In genomic region chr7:115136796-115137443, GRCh38 we compare ENCODE assay signal across 24 cellular contexts.
"Had no signal": no experiment of that assay in that cellular context is flagged by ENCODE, and none has a peak within 500 bp of the region (broad histone marks: within the 10 kb centered on the region; RNA-seq: fewer than 3 reads in every experiment).

No MANE protein-coding gene starts in this region.

- H3K27ac Mint-ChIP-seq: activated CD4-positive, alpha-beta memory T cell treated with anti-CD3 and anti-CD28 coated beads for 36 hours; activated naive CD4-positive, alpha-beta T cell treated with anti-CD3 and anti-CD28 coated beads, Interleukin-2, amount 50 U/mL, for 24 hours; activated T-cell treated with anti-CD3 and anti-CD28 coated beads, Interleukin-2, amount 50 U/mL, for 72 hours; dendritic cell treated with granulocyte-macrophage colony-stimulating factor and Interleukin-4, amounts not matched to agents 40 ng/mL and 50 ng/mL, for 4 days; natural killer cell treated with Interleukin-12 subunit alpha and Interleukin-12 subunit beta and Interleukin-15 and Interleukin-18, amount 100 ng/mL, for 72 hours; stimulated activated naive CD8-positive, alpha-beta T cell treated with anti-CD3 and anti-CD28 coated beads, Interleukin-15, Interleukin-2, amounts not matched to agents 100 ng/mL and 50 ng/mL, for 24 hours had no signal

- H3K36me3 Mint-ChIP-seq: activated CD4-positive, alpha-beta memory T cell treated with anti-CD3 and anti-CD28 coated beads for 36 hours had no signal

- H3K27me3 Mint-ChIP-seq: activated CD4-positive, alpha-beta memory T cell treated with anti-CD3 and anti-CD28 coated beads for 36 hours; activated naive CD4-positive, alpha-beta T cell treated with anti-CD3 and anti-CD28 coated beads, Interleukin-2, amount 50 U/mL, for 24 hours; dendritic cell treated with granulocyte-macrophage colony-stimulating factor and Interleukin-4, amounts not matched to agents 40 ng/mL and 50 ng/mL, for 4 days; natural killer cell treated with Interleukin-12 subunit alpha and Interleukin-12 subunit beta and Interleukin-15 and Interleukin-18, amount 100 ng/mL, for 72 hours; stimulated activated naive CD8-positive, alpha-beta T cell treated with anti-CD3 and anti-CD28 coated beads, Interleukin-15, Interleukin-2, amounts not matched to agents 100 ng/mL and 50 ng/mL, for 24 hours had no signal

- H3K4me3 Mint-ChIP-seq: activated CD4-positive, alpha-beta memory T cell treated with anti-CD3 and anti-CD28 coated beads for 36 hours; activated naive CD4-positive, alpha-beta T cell treated with anti-CD3 and anti-CD28 coated beads, Interleukin-2, amount 50 U/mL, for 24 hours; activated T-cell treated with anti-CD3 and anti-CD28 coated beads, Interleukin-2, amount 50 U/mL, for 72 hours; dendritic cell treated with granulocyte-macrophage colony-stimulating factor and Interleukin-4, amounts not matched to agents 40 ng/mL and 50 ng/mL, for 4 days; natural killer cell treated with Interleukin-12 subunit alpha and Interleukin-12 subunit beta and Interleukin-15 and Interleukin-18, amount 100 ng/mL, for 72 hours; stimulated activated naive CD8-positive, alpha-beta T cell treated with anti-CD3 and anti-CD28 coated beads, Interleukin-15, Interleukin-2, amounts not matched to agents 100 ng/mL and 50 ng/mL, for 24 hours had no signal

- H3K4me1 ChIP-seq: psoas muscle, right atrium auricular region, tibial artery had no signal

- DNase-seq: activated CD4-positive, alpha-beta memory T cell treated with anti-CD3 and anti-CD28 coated beads for 36 hours; activated CD4-positive, alpha-beta T cell treated with anti-CD3 and anti-CD28 coated beads for 48 hours; activated effector memory CD4-positive, alpha-beta T cell treated with anti-CD3 and anti-CD28 coated beads, Interleukin-2, amount 50 U/mL, for 16 hours; activated T-cell treated with anti-CD3 and anti-CD28 coated beads, Interleukin-2, amount 50 U/mL, for 72 hours; anterior cingulate cortex; body of pancreas; caudate nucleus; effector CD4-positive, alpha-beta T cell; glutamatergic neuron; kidney glomerular epithelial cell; left ventricle myocardium superior; midbrain; ovary; psoas muscle; stimulated activated CD4-positive, alpha-beta T cell treated with anti-CD3 and anti-CD28 coated beads, Interleukin-4, amount 100 ng/mL, for 24 hours; tibial artery had no signal

- ATAC-seq: activated T-cell treated with anti-CD3 and anti-CD28 coated beads, Interleukin-2, amount 50 U/mL, for 72 hours; natural killer cell treated with Interleukin-12 subunit alpha and Interleukin-12 subunit beta and Interleukin-15 and Interleukin-18, amount 100 ng/mL, for 72 hours; psoas muscle had no signal

- H3K9me3 Mint-ChIP-seq: activated naive CD4-positive, alpha-beta T cell treated with anti-CD3 and anti-CD28 coated beads, Interleukin-2, amount 50 U/mL, for 24 hours had no signal

- H3K36me3 ChIP-seq: neutrophil, ovary, right atrium auricular region, tibial artery had no signal

- H3K4me3 ChIP-seq: body of pancreas, hepatocyte, ovary, psoas muscle, right atrium auricular region, tibial artery had no signal

- H3K9me3 ChIP-seq: body of pancreas, neutrophil, ovary, psoas muscle, right atrium auricular region, tibial artery had no signal

- FAIRE-seq: frontal cortex had no signal

- H3K27ac ChIP-seq: body of pancreas, hepatocyte, neutrophil, ovary, psoas muscle, right atrium auricular region, tibial artery had no signal

- H3K27me3 ChIP-seq: body of pancreas, hepatocyte, neutrophil, ovary, right atrium auricular region, tibial artery had no signal
